In genomic region chr2:84939426-84940087, GRCh38 we compare ENCODE assay signal across 1 cellular context.
TF ChIP-seq lines count a peak whose summit lies in the region.

No MANE protein-coding gene starts in this region.

TF ChIP-seq in HEK293T, 16 proteins besides CTCF, POLR2A, EP300 and RAD21 (continued from another document):
- no peak for TF ChIP-seq NFRKB (IDR thresholded peaks at IDR 0.05)
- no peak for TF ChIP-seq FOXA1 (IDR thresholded peaks at IDR 0.05)
